Comparison of ENCODE assay signal across 8 cellular contexts in genomic region chr2:8678731-8679566, GRCh38. TPM values are rescaled to one million over a fixed set of nuclear protein-coding genes. Genes with fewer than 3 reads are reported as not detected.
DNase-seq lines count a peak whose midpoint lies in the region; ATAC-seq and TF ChIP-seq lines count a peak whose summit lies in the region.

No MANE protein-coding gene starts in this region.

- H3K4me3 ChIP-seq in adrenal gland: peak overlapping the region in 2 of 4 donors; percentile 39 to 70

- H3K9me3 ChIP-seq in adrenal gland (replicated peaks in 1 of 3): no peaks in the 10 kb centered on the region

- ATAC-seq in HG02840 (IDR thresholded peaks at IDR 0.05; ENCODE audit: low FRiP score, unreplicated experiment) (peak; percentile 43), left cardiac atrium (peak; percentile 68 to 72)

- peaks cover 23 to 28% of the 10 kb centered on the region in 2 donors for H3K4me1 ChIP-seq in adrenal gland (replicated peaks in 1 of 2)

- intact Hi-C loops in adrenal gland (cut with DNase I): loop anchor here in 1 of 2 donors (10.0 kb wide), 1 partner anchor 154 kb away; no protein-coding TSS in a partner anchor
- intact Hi-C loops in left cardiac atrium (cut with DNase I): loop anchor here in 1 of 2 donors (1.0 kb wide), 1 partner anchor 63 kb away; no protein-coding TSS in a partner anchor
- intact Hi-C loops in posterior vena cava (cut with DNase I): no loop called here

- peak; percentile 81 to 84 for TF ChIP-seq POLR2A in adrenal gland (IDR thresholded peaks at IDR 0.05)

- H3K27ac ChIP-seq in adrenal gland: peak overlapping the region; percentile 74 to 97 (median 97)

- DNase-seq in NCI-H1436 treated with DMSO at 0.1 percent for 48 hours (lab: John Stamatoyannopoulos, UW) (peak; percentile 61), SW480 (ENCODE audit: low spot score) (peak; percentile 94), adrenal gland (peak; percentile 92 to 97 (median 94)), left cardiac atrium (peak; percentile 96), posterior vena cava (ENCODE audit: low spot score) (peak; percentile 97), ureter (ENCODE audit: low spot score) (peak; percentile 92)

- no peaks in the 10 kb centered on the region for H3K27me3 ChIP-seq in adrenal gland

- TF ChIP-seq CTCF in GM12874 (IDR thresholded peaks at IDR 0.05; ENCODE audit: insufficient read depth, low read depth, low read length) (0 out of 2 replicates have a peak, but pooled peaks have one; percentile 7), adrenal gland (IDR thresholded peaks at IDR 0.05) (peak in 2 of 6 experiments; percentile 9 to 31)

- H3K36me3 ChIP-seq in adrenal gland (replicated peaks in 1 of 2): no peaks in the 10 kb centered on the region

- WGBS in adrenal gland, 4 donors: 0% methylated on average over 12 to 91 of the region's 91 CpGs

RNA-seq across cellular contexts. Expression of gene ID2, which starts 2.9 kb away (rescaled TPM):
- total RNA-seq in adrenal gland: 100 to 1,000 TPM in 7 of 8 donors, 10 to 100 TPM in 1; 80.7 to 468 (median 244) TPM
- polyA plus RNA-seq in adrenal gland: 100 to 1,000 TPM in 1 of 3 donors, 10 to 100 TPM in 2; 93.0 to 127 (median 96.0) TPM
- total RNA-seq in left cardiac atrium: 10 to 100 TPM; 47.5 to 68.2 TPM
- total RNA-seq in posterior vena cava: 100 to 1,000 TPM in 1 of 2 donors, 10 to 100 TPM in 1; 82.2 to 135 TPM
- total RNA-seq in ureter: 62.3 TPM
